23 cellular contexts compared by ENCODE assay signal in the genomic region with DNA sequence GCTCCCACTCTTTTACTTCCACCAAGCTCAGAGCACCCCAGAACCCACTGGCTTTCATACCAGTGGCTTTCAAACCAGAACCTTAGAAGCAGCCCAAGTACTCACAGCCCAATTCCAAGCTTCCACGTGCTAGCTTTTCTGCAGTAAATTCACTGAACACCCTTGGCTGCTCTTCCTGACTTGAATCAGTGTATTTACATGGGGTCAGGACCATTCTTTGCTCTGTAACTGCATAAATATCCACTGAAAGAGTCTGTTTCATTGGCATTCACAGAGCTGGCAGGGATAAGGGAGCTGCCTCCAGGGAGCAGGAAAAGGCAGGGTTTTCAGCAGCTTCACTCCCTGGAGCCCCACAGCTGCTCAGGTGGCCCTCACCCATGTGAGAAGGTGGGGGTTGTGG. TPM values are rescaled to one million over a fixed set of nuclear protein-coding genes. Genes with fewer than 3 reads are reported as not detected.
"Had no signal": no experiment of that assay in that cellular context is flagged by ENCODE, and none has a peak within 500 bp of the region (broad histone marks: within the 10 kb centered on the region; RNA-seq: fewer than 3 reads in every experiment).

No MANE protein-coding gene starts in this region.

- H3K27ac Mint-ChIP-seq: activated CD8-positive, alpha-beta T cell treated with anti-CD3 and anti-CD28 coated beads, Interleukin-2, amount 10 ng/mL, durations not matched to agents 7 days and 5 days; activated naive CD8-positive, alpha-beta T cell treated with anti-CD3 and anti-CD28 coated beads, Interleukin-2, amount 10 ng/mL, durations not matched to agents 7 days and 5 days; T-helper 1 cell treated with Interleukin-12 subunit alpha and Interleukin-12 subunit beta and Interleukin-4 antibody, amounts not matched to agents 30 μg/mL and 1 μg/mL, for 36 hours; WTC11 had no signal

- ATAC-seq: activated CD8-positive, alpha-beta T cell treated with anti-CD3 and anti-CD28 coated beads, Interleukin-2, amount 10 ng/mL, durations not matched to agents 7 days and 5 days; PC-3; WTC11 had no signal

- DNase-seq: activated CD4-positive, alpha-beta T cell treated with anti-CD3 and anti-CD28 coated beads for 48 hours; activated CD4-positive, alpha-beta T cell treated with anti-CD3 and anti-CD28 coated beads, Interleukin-2, amount 50 U/mL, for 4 hours; activated CD4-positive, CD25-positive, alpha-beta regulatory T cell treated with anti-CD3 and anti-CD28 coated beads, Interleukin-2, amount 50 U/mL, for 72 hours; activated CD8-positive, alpha-beta memory T cell treated with anti-CD3 and anti-CD28 coated beads, Interleukin-2, amount 50 U/mL, for 48 hours; activated CD8-positive, alpha-beta T cell treated with anti-CD3 and anti-CD28 coated beads, Interleukin-2, amount 10 ng/mL, durations not matched to agents 7 days and 5 days; activated naive CD4-positive, alpha-beta T cell treated with anti-CD3 and anti-CD28 coated beads, Interleukin-2, amount 50 U/mL, for 16 hours; activated naive CD8-positive, alpha-beta T cell treated with anti-CD3 and anti-CD28 coated beads, Interleukin-2, amount 10 ng/mL, durations not matched to agents 7 days and 5 days; activated T-cell treated with anti-CD3 and anti-CD28 coated beads, Interleukin-2, amount 50 U/mL, for 1 hour; adrenal gland; anterior cingulate cortex; NCI-H1105 treated with DMSO at 0.1 percent for 48 hours; NCI-H1436 treated with DMSO at 0.1 percent for 48 hours; NCI-H187; NCI-H2081 treated with DMSO at 0.1 percent for 48 hours; NCI-H526 treated with DMSO at 0.1 percent for 48 hours; PC-3; SHP77 treated with DMSO at 0.1 percent for 48 hours; T-helper 9 cell had no signal

- H3K4me1 Mint-ChIP-seq: activated naive CD8-positive, alpha-beta T cell treated with anti-CD3 and anti-CD28 coated beads, Interleukin-2, amount 10 ng/mL, durations not matched to agents 7 days and 5 days; WTC11 had no signal

- H3K9me3 Mint-ChIP-seq: activated naive CD8-positive, alpha-beta T cell treated with anti-CD3 and anti-CD28 coated beads, Interleukin-2, amount 10 ng/mL, durations not matched to agents 7 days and 5 days; T-helper 1 cell treated with Interleukin-12 subunit alpha and Interleukin-12 subunit beta and Interleukin-4 antibody, amounts not matched to agents 30 μg/mL and 1 μg/mL, for 36 hours; WTC11 had no signal

- H3K36me3 Mint-ChIP-seq: activated naive CD8-positive, alpha-beta T cell treated with anti-CD3 and anti-CD28 coated beads, Interleukin-2, amount 10 ng/mL, durations not matched to agents 7 days and 5 days; WTC11 had no signal

- H3K27ac ChIP-seq: adrenal gland, breast epithelium had no signal

- H3K4me3 ChIP-seq: adrenal gland, breast epithelium had no signal

- H3K36me3 ChIP-seq: adrenal gland, breast epithelium had no signal

- H3K4me3 Mint-ChIP-seq: activated CD8-positive, alpha-beta T cell treated with anti-CD3 and anti-CD28 coated beads, Interleukin-2, amount 10 ng/mL, durations not matched to agents 7 days and 5 days; activated naive CD8-positive, alpha-beta T cell treated with anti-CD3 and anti-CD28 coated beads, Interleukin-2, amount 10 ng/mL, durations not matched to agents 7 days and 5 days; T-helper 1 cell treated with Interleukin-12 subunit alpha and Interleukin-12 subunit beta and Interleukin-4 antibody, amounts not matched to agents 30 μg/mL and 1 μg/mL, for 36 hours; WTC11 had no signal

- H3K27me3 Mint-ChIP-seq: activated naive CD8-positive, alpha-beta T cell treated with anti-CD3 and anti-CD28 coated beads, Interleukin-2, amount 10 ng/mL, durations not matched to agents 7 days and 5 days had no signal

- H3K9me3 ChIP-seq: adrenal gland, breast epithelium had no signal

- H3K27me3 ChIP-seq: adrenal gland had no signal

- H3K4me1 ChIP-seq: breast epithelium had no signal

RNA-seq across cellular contexts. Expression of gene RAI2, which starts 43.9 kb away (rescaled TPM):
- total RNA-seq: activated CD8-positive, alpha-beta T cell treated with anti-CD3 and anti-CD28 coated beads, Interleukin-2, amount 10 ng/mL, durations not matched to agents 7 days and 5 days; activated naive CD8-positive, alpha-beta T cell treated with anti-CD3 and anti-CD28 coated beads, Interleukin-2, amount 10 ng/mL, durations not matched to agents 7 days and 5 days; NCI-H460; SK-MEL-5 had no signal
